8 cellular contexts compared by ENCODE assay signal in the genomic region with DNA sequence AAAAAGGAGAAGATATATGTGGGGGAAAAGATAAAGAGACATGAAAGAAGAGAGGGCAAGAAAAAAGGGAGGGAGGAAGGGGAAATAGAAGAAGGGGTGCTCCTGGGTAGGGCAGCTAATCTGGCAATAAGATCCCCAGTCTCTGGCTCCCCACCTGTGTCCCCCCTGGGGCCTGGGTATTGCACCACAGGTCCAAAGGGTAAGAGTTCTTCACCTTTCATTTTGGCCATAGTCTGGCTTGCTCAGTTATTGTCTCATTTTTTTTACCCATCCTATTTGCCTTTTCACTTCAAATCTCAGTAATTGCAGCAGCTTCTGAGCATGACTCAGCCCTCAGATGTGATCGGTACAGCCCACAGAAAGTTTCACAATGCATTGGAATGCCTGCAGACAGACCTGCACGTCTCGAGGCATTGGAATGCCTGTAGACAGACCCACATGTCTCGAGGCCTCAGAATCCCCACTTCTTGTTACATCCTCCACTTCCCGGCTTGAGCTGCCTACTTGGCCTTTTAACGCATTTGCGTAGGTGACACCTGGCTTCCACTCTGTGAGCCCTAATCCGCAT.
DNase-seq lines count a peak whose midpoint lies in the region; ATAC-seq lines count a peak whose summit lies in the region.

No MANE protein-coding gene starts in this region.

- H3K27me3 Mint-ChIP-seq in activated T-helper 17 cell treated with anti-CD3 and anti-CD28 coated beads, Interleukin-2, amount 50 U/mL, for 72 hours, result peaks cover 11% of the 10 kb centered on the region

- H3K9me3 Mint-ChIP-seq in activated T-helper 17 cell treated with anti-CD3 and anti-CD28 coated beads, Interleukin-2, amount 50 U/mL, for 72 hours, result peaks cover 3% of the 10 kb centered on the region

- DNase-seq in A172 (ENCODE audit: low spot score), result peak; percentile 93
- DNase-seq in HCEC 1CT, result peak; percentile 95
- DNase-seq in kidney tubule cell (ENCODE audit: low spot score), result peak; percentile 94
- no peak for DNase-seq in NCI-H2196 (lab: John Stamatoyannopoulos, UW; ENCODE audit: unreplicated experiment)
- no peak for DNase-seq in DMS79 treated with DMSO at 0.1 percent for 48 hours (lab: John Stamatoyannopoulos, UW)
- no peak for DNase-seq in NCI-H1092 treated with DMSO at 0.1 percent for 48 hours (lab: John Stamatoyannopoulos, UW)

- ATAC-seq in activated T-helper 17 cell treated with anti-CD3 and anti-CD28 coated beads, Interleukin-2, amount 50 U/mL, for 72 hours (replicated peaks), result peak; percentile 90
- ATAC-seq in GM21723 (IDR thresholded peaks at IDR 0.05; ENCODE audit: unreplicated experiment), result no peak

- H3K4me1 Mint-ChIP-seq in activated T-helper 17 cell treated with anti-CD3 and anti-CD28 coated beads, Interleukin-2, amount 50 U/mL, for 72 hours, result peaks cover 17% of the 10 kb centered on the region

- no peaks in the 10 kb centered on the region for H3K36me3 Mint-ChIP-seq in activated T-helper 17 cell treated with anti-CD3 and anti-CD28 coated beads, Interleukin-2, amount 50 U/mL, for 72 hours (ENCODE audit: low read depth)

- peak overlapping the region; percentile 7 for H3K27ac Mint-ChIP-seq in activated T-helper 17 cell treated with anti-CD3 and anti-CD28 coated beads, Interleukin-2, amount 50 U/mL, for 72 hours

- peak overlapping the region; percentile 3 for H3K4me3 Mint-ChIP-seq in activated T-helper 17 cell treated with anti-CD3 and anti-CD28 coated beads, Interleukin-2, amount 50 U/mL, for 72 hours

Comparison
In these comparisons a context has a peak if more than half of its experiments do, and no peak if none do; other contexts are left out.
1. DNase-seq: peak in A172 (single experiment), HCEC 1CT (single experiment) and kidney tubule cell (single experiment); none in NCI-H2196 (single experiment), DMS79 treated with DMSO at 0.1 percent for 48 hours (single experiment) and NCI-H1092 treated with DMSO at 0.1 percent for 48 hours (single experiment).